In genomic region chr10:104324931-104325330, GRCh38 we compare ENCODE assay signal across 11 cellular contexts. TPM values are rescaled to one million over a fixed set of nuclear protein-coding genes. Genes with fewer than 3 reads are reported as not detected.
DNase-seq lines count a peak whose midpoint lies in the region; ATAC-seq and TF ChIP-seq lines count a peak whose summit lies in the region.
"Had no signal": no experiment of that assay in that cellular context is flagged by ENCODE, and none has a peak within 500 bp of the region (broad histone marks: within the 10 kb centered on the region; RNA-seq: fewer than 3 reads in every experiment).

No MANE protein-coding gene starts in this region.

- peaks cover 0 to 100% of the 10 kb centered on the region in 2 donors for H3K4me1 ChIP-seq in right atrium auricular region
- H3K4me1 ChIP-seq in breast epithelium = peaks cover 25 to 40% of the 10 kb centered on the region in 2 donors

- no peaks in the 10 kb centered on the region for H3K27me3 ChIP-seq in right atrium auricular region
- no peaks in the 10 kb centered on the region for H3K27me3 ChIP-seq in breast epithelium

- TF ChIP-seq CTCF in right atrium auricular region (IDR thresholded peaks at IDR 0.05) (no peak), breast epithelium (IDR thresholded peaks at IDR 0.05) (no peak)

- TF ChIP-seq POLR2A in breast epithelium (IDR thresholded peaks at IDR 0.05) = no peak

- no peak for DNase-seq in right atrium auricular region (ENCODE audit: low spot score)
- no peak for DNase-seq in cardiac septum (ENCODE audit: low spot score)
- no peak for DNase-seq in breast epithelium (ENCODE audit: low spot score in 2 of 2)
- no peak for DNase-seq in natural killer cell treated with Interleukin-12 subunit alpha and Interleukin-12 subunit beta and Interleukin-15 and Interleukin-18, amount 100 ng/mL, for 72 hours (ENCODE audit: low spot score)
- no peak for DNase-seq in globus pallidus (ENCODE audit: low spot score)
- DNase-seq in NCI-H2081 treated with DMSO at 0.1 percent for 48 hours (lab: John Stamatoyannopoulos, UW) = no peak
- DNase-seq in 8988T = no peak
- no peak for DNase-seq in stimulated activated CD4-positive, alpha-beta T cell treated with anti-CD3 and anti-CD28 coated beads, Interleukin-1b, Interleukin-23, amount 100 ng/mL, for 48 hours
- DNase-seq: COR-L47, GM23248 had no signal

- H3K9me3 ChIP-seq in right atrium auricular region = no peaks in the 10 kb centered on the region
- no peaks in the 10 kb centered on the region for H3K9me3 ChIP-seq in breast epithelium

- H3K4me1 Mint-ChIP-seq in natural killer cell treated with Interleukin-12 subunit alpha and Interleukin-12 subunit beta and Interleukin-15 and Interleukin-18, amount 100 ng/mL, for 72 hours (ENCODE audit: low read depth in 2 of 2) = peaks cover 89 to 94% of the 10 kb centered on the region in 2 donors

- H3K9me3 Mint-ChIP-seq in natural killer cell treated with Interleukin-12 subunit alpha and Interleukin-12 subunit beta and Interleukin-15 and Interleukin-18, amount 100 ng/mL, for 72 hours = no peaks in the 10 kb centered on the region

- no peak for ATAC-seq in natural killer cell treated with Interleukin-12 subunit alpha and Interleukin-12 subunit beta and Interleukin-15 and Interleukin-18, amount 100 ng/mL, for 72 hours
- ATAC-seq: K562 had no signal

- H3K4me3 Mint-ChIP-seq in natural killer cell treated with Interleukin-12 subunit alpha and Interleukin-12 subunit beta and Interleukin-15 and Interleukin-18, amount 100 ng/mL, for 72 hours = peak overlapping the region; percentile 83

- H3K27me3 Mint-ChIP-seq in natural killer cell treated with Interleukin-12 subunit alpha and Interleukin-12 subunit beta and Interleukin-15 and Interleukin-18, amount 100 ng/mL, for 72 hours = no peaks in the 10 kb centered on the region

- H3K36me3 Mint-ChIP-seq in natural killer cell treated with Interleukin-12 subunit alpha and Interleukin-12 subunit beta and Interleukin-15 and Interleukin-18, amount 100 ng/mL, for 72 hours = no peaks in the 10 kb centered on the region

- H3K4me3 ChIP-seq in right atrium auricular region (no peak overlapping the region), breast epithelium (no peak overlapping the region)
- H3K4me3 ChIP-seq: GM23248, K562 had no signal

- H3K36me3 ChIP-seq in right atrium auricular region (peaks cover 25% of the 10 kb centered on the region), breast epithelium (no peaks in the 10 kb centered on the region)

- H3K27ac ChIP-seq in right atrium auricular region = peak overlapping the region; percentile 99 to 100
- peak overlapping the region; percentile 89 to 97 for H3K27ac ChIP-seq in breast epithelium
- H3K27ac ChIP-seq: GM23248 had no signal

- intact Hi-C loops in cardiac septum (cut with DNase I) = no loop called here
- intact Hi-C loops in breast epithelium (cut with DNase I; ENCODE audit: low total_unique reads) = no loop called here

- peak overlapping the region; percentile 93 to 99 for H3K27ac Mint-ChIP-seq in natural killer cell treated with Interleukin-12 subunit alpha and Interleukin-12 subunit beta and Interleukin-15 and Interleukin-18, amount 100 ng/mL, for 72 hours

RNA-seq across cellular contexts. Expression of gene ITPRIP, which starts 13.3 kb away (rescaled TPM):
- total RNA-seq in right atrium auricular region = 10 to 100 TPM; 56.2 to 62.5 TPM
- 25.4 TPM for total RNA-seq in cardiac septum
- 10 to 100 TPM; 12.0 to 35.4 (median 20.9) TPM for total RNA-seq in breast epithelium
- 10 to 100 TPM; 42.1 to 63.0 TPM for total RNA-seq in natural killer cell treated with Interleukin-12 subunit alpha and Interleukin-12 subunit beta and Interleukin-15 and Interleukin-18, amount 100 ng/mL, for 72 hours

RNA-seq across cellular contexts. Expression of gene CFAP58, which starts 28.7 kb away (rescaled TPM):
- total RNA-seq in right atrium auricular region = 1 to 10 TPM; 3.5 to 4.8 TPM
- 2.7 TPM for total RNA-seq in cardiac septum
- under 1 TPM; 0.16 to 0.98 (median 0.88) TPM for total RNA-seq in breast epithelium
- under 1 TPM; 0.38 to 0.67 TPM for total RNA-seq in natural killer cell treated with Interleukin-12 subunit alpha and Interleukin-12 subunit beta and Interleukin-15 and Interleukin-18, amount 100 ng/mL, for 72 hours

RNA-seq across cellular contexts. Expression of gene GSTO2, which starts 55.9 kb away (rescaled TPM):
- total RNA-seq in right atrium auricular region (under 1 TPM; 0.55 to 0.63 TPM), cardiac septum (0.67 TPM), breast epithelium (10 to 100 TPM in 2 of 3 donors, under 1 TPM in 1; 0.48 to 22.5 (median 14.1) TPM)
- under 1 TPM; 0.53 to 0.93 TPM for total RNA-seq in natural killer cell treated with Interleukin-12 subunit alpha and Interleukin-12 subunit beta and Interleukin-15 and Interleukin-18, amount 100 ng/mL, for 72 hours
